In genomic region chr2:74937221-74937880, GRCh38 we compare ENCODE assay signal across 20 cellular contexts. TPM values are rescaled to one million over a fixed set of nuclear protein-coding genes. Genes with fewer than 3 reads are reported as not detected.
DNase-seq lines count a peak whose midpoint lies in the region; ATAC-seq and TF ChIP-seq lines count a peak whose summit lies in the region.
"Had no signal": no experiment of that assay in that cellular context is flagged by ENCODE, and none has a peak within 500 bp of the region (broad histone marks: within the 10 kb centered on the region; RNA-seq: fewer than 3 reads in every experiment).

No MANE protein-coding gene starts in this region.

- DNase-seq in Caki2 (ENCODE audit: low read depth) (peak; percentile 18), DMS53 (lab: John Stamatoyannopoulos, UW) (peak; percentile 68), WTC11 (ENCODE audit: low spot score) (no peak), foreskin fibroblast (no peak), inferior parietal cortex (ENCODE audit: extremely low spot score) (no peak)
- DNase-seq in stimulated activated effector memory CD8-positive, alpha-beta T cell treated with anti-CD3 and anti-CD28 coated beads, Interleukin-12 subunit alpha, Interleukin-12 subunit beta, amount 100 ng/mL, for 72 hours (ENCODE audit: low spot score in 2 of 2), result no peak
- DNase-seq in stimulated activated CD4-positive, alpha-beta T cell treated with anti-CD3 and anti-CD28 coated beads, Interleukin-4, amount 100 ng/mL, for 1 hour, result no peak
- DNase-seq in natural killer cell treated with Interleukin-12 subunit alpha and Interleukin-12 subunit beta and Interleukin-15 and Interleukin-18, amount 100 ng/mL, for 72 hours (ENCODE audit: low spot score), result no peak
- DNase-seq: Caco-2; CD4-positive, CD25-positive, alpha-beta regulatory T cell; CD8-positive, alpha-beta T cell; DMS79; EL; GDM1; HFFc6 had no signal

- H3K9me3 Mint-ChIP-seq in WTC11, result no peaks in the 10 kb centered on the region
- no peaks in the 10 kb centered on the region for H3K9me3 Mint-ChIP-seq in stimulated activated effector memory CD8-positive, alpha-beta T cell treated with anti-CD3 and anti-CD28 coated beads, Interleukin-12 subunit alpha, Interleukin-12 subunit beta, amount 100 ng/mL, for 72 hours
- no peaks in the 10 kb centered on the region for H3K9me3 Mint-ChIP-seq in natural killer cell treated with Interleukin-12 subunit alpha and Interleukin-12 subunit beta and Interleukin-15 and Interleukin-18, amount 100 ng/mL, for 72 hours
- H3K9me3 Mint-ChIP-seq: CD8-positive, alpha-beta T cell; GM23338; HFFc6 had no signal

- no peak overlapping the region for H3K27ac Mint-ChIP-seq in WTC11
- H3K27ac Mint-ChIP-seq in stimulated activated effector memory CD8-positive, alpha-beta T cell treated with anti-CD3 and anti-CD28 coated beads, Interleukin-12 subunit alpha, Interleukin-12 subunit beta, amount 100 ng/mL, for 72 hours, result peak overlapping the region; percentile 59
- H3K27ac Mint-ChIP-seq in natural killer cell treated with Interleukin-12 subunit alpha and Interleukin-12 subunit beta and Interleukin-15 and Interleukin-18, amount 100 ng/mL, for 72 hours, result no peak overlapping the region
- H3K27ac Mint-ChIP-seq: B cell; CD4-positive, CD25-positive, alpha-beta regulatory T cell; CD8-positive, alpha-beta T cell; GM23338; HFFc6 had no signal

- no peak overlapping the region for H3K4me3 Mint-ChIP-seq in WTC11
- H3K4me3 Mint-ChIP-seq in stimulated activated effector memory CD8-positive, alpha-beta T cell treated with anti-CD3 and anti-CD28 coated beads, Interleukin-12 subunit alpha, Interleukin-12 subunit beta, amount 100 ng/mL, for 72 hours, result no peak overlapping the region
- no peak overlapping the region for H3K4me3 Mint-ChIP-seq in natural killer cell treated with Interleukin-12 subunit alpha and Interleukin-12 subunit beta and Interleukin-15 and Interleukin-18, amount 100 ng/mL, for 72 hours
- H3K4me3 Mint-ChIP-seq: B cell; CD4-positive, CD25-positive, alpha-beta regulatory T cell; CD8-positive, alpha-beta T cell; GM23338; HFFc6 had no signal

- H3K27me3 Mint-ChIP-seq in WTC11 (ENCODE audit: low read depth), result peaks cover 6% of the 10 kb centered on the region; the same call in 1 of the 2 replicates
- H3K27me3 Mint-ChIP-seq in natural killer cell treated with Interleukin-12 subunit alpha and Interleukin-12 subunit beta and Interleukin-15 and Interleukin-18, amount 100 ng/mL, for 72 hours, result peaks cover 0 to 33% of the 10 kb centered on the region in 2 donors
- H3K27me3 Mint-ChIP-seq: B cell had no signal

- CTCF ChIA-PET in WTC11 (lab: Charles Lee), result no interaction called here

- POLR2A ChIA-PET in WTC11 (lab: Charles Lee), result no interaction called here

- no peaks in the 10 kb centered on the region for H3K4me1 Mint-ChIP-seq in WTC11
- H3K4me1 Mint-ChIP-seq in stimulated activated effector memory CD8-positive, alpha-beta T cell treated with anti-CD3 and anti-CD28 coated beads, Interleukin-12 subunit alpha, Interleukin-12 subunit beta, amount 100 ng/mL, for 72 hours, result no peaks in the 10 kb centered on the region
- peaks cover 0 to 5% of the 10 kb centered on the region in 2 donors for H3K4me1 Mint-ChIP-seq in natural killer cell treated with Interleukin-12 subunit alpha and Interleukin-12 subunit beta and Interleukin-15 and Interleukin-18, amount 100 ng/mL, for 72 hours (ENCODE audit: low read depth in 2 of 2)
- H3K4me1 Mint-ChIP-seq: GM23338 had no signal

- TF ChIP-seq CTCF in WTC11 (IDR thresholded peaks at IDR 0.05) (no peak), foreskin fibroblast (IDR thresholded peaks at IDR 0.05; ENCODE audit: low read depth, low read length) (no peak)

- no peak for ATAC-seq in WTC11
- no peak for ATAC-seq in stimulated activated effector memory CD8-positive, alpha-beta T cell treated with anti-CD3 and anti-CD28 coated beads, Interleukin-12 subunit alpha, Interleukin-12 subunit beta, amount 100 ng/mL, for 72 hours
- no peak for ATAC-seq in natural killer cell treated with Interleukin-12 subunit alpha and Interleukin-12 subunit beta and Interleukin-15 and Interleukin-18, amount 100 ng/mL, for 72 hours
- ATAC-seq: CD8-positive, alpha-beta T cell; GM12878; GM23338 had no signal

- H3K4me3 ChIP-seq in foreskin fibroblast (ENCODE audit: low read depth in 1 of 2, low read length in 2 of 2), result no peak overlapping the region
- H3K4me3 ChIP-seq: BLaER1, GM12878, GM23338, HAP-1 had no signal

- in situ Hi-C loops in Caki2 (cut with HindIII; ENCODE audit: low pct_unique_long_range_greater_than_20kb, low sequenced_read_pairs), result no loop called here

- H3K36me3 Mint-ChIP-seq in WTC11, result no peaks in the 10 kb centered on the region
- no peaks in the 10 kb centered on the region for H3K36me3 Mint-ChIP-seq in stimulated activated effector memory CD8-positive, alpha-beta T cell treated with anti-CD3 and anti-CD28 coated beads, Interleukin-12 subunit alpha, Interleukin-12 subunit beta, amount 100 ng/mL, for 72 hours
- H3K36me3 Mint-ChIP-seq in natural killer cell treated with Interleukin-12 subunit alpha and Interleukin-12 subunit beta and Interleukin-15 and Interleukin-18, amount 100 ng/mL, for 72 hours, result no peaks in the 10 kb centered on the region

TF ChIP-seq in WTC11, 78 proteins besides CTCF, POLR2A, EP300 and RAD21:
- TF ChIP-seq GABPB1 (CRISPR knock-in tag; IDR thresholded peaks at IDR 0.05), result 0 out of 2 replicates have a peak, but pooled peaks have one; percentile 20
- TF ChIP-seq ZNF263 (CRISPR knock-in tag; IDR thresholded peaks at IDR 0.05; ENCODE audit: low read depth), result no peak

RNA-seq across cellular contexts. Expression of gene POLE4, which starts 21.1 kb away (rescaled TPM):
- total RNA-seq in Caki2 (2014; rRNA removed; shearing (Covaris generic); ENCODE audit: low replicate concordance), result 66.6 and 68.5 TPM in 2 replicates
- total RNA-seq in WTC11 (2021), result 31.5 to 36.4 TPM (median 35.2 TPM) in 3 replicates
- 10 to 100 TPM; 32.8 to 60.7 TPM for total RNA-seq in natural killer cell treated with Interleukin-12 subunit alpha and Interleukin-12 subunit beta and Interleukin-15 and Interleukin-18, amount 100 ng/mL, for 72 hours

Comparison
In these comparisons a context has a peak if more than half of its experiments do, and no peak if none do; other contexts are left out.
1. DNase-seq: peak in Caki2 (single experiment) and DMS53 (single experiment); none in WTC11 (single experiment), stimulated activated effector memory CD8-positive, alpha-beta T cell treated with anti-CD3 and anti-CD28 coated beads, Interleukin-12 subunit alpha, Interleukin-12 subunit beta, amount 100 ng/mL, for 72 hours (0 of 2), stimulated activated CD4-positive, alpha-beta T cell treated with anti-CD3 and anti-CD28 coated beads, Interleukin-4, amount 100 ng/mL, for 1 hour (single experiment), natural killer cell treated with Interleukin-12 subunit alpha and Interleukin-12 subunit beta and Interleukin-15 and Interleukin-18, amount 100 ng/mL, for 72 hours (single experiment), foreskin fibroblast (0 of 2) and inferior parietal cortex (single experiment).